27 cellular contexts compared by ENCODE assay signal in genomic region chrX:45872480-45872879, GRCh38.
"Had no signal": no experiment of that assay in that cellular context is flagged by ENCODE, and none has a peak within 500 bp of the region (broad histone marks: within the 10 kb centered on the region; RNA-seq: fewer than 3 reads in every experiment).

No MANE protein-coding gene starts in this region.

- H3K9me3 Mint-ChIP-seq: stimulated activated memory B cell treated with anti-CD40 and anti-IgM and Interleukin-4, amounts not matched to agents 10 μg/mL and 1 μg/mL and 100 μg/mL, for 72 hours; T-helper 2 cell treated with Interferon-gamma antibody and Interleukin-4, amounts not matched to agents 5 μg/mL and 100 μg/mL, for 36 hours had no signal

- H3K27me3 ChIP-seq: left lung, neutrophil, right lobe of liver, suprapubic skin, tibial artery, upper lobe of right lung had no signal

- H3K36me3 ChIP-seq: esophagus squamous epithelium, left lung, lower lobe of right lung, neutrophil, right lobe of liver, suprapubic skin, tibial artery, upper lobe of right lung had no signal

- H3K27ac Mint-ChIP-seq: nephron progenitor cell; progenitor cell of endocrine pancreas; stimulated activated memory B cell treated with anti-CD40 and anti-IgM and Interleukin-4, amounts not matched to agents 10 μg/mL and 1 μg/mL and 100 μg/mL, for 72 hours; T-helper 2 cell treated with Interferon-gamma antibody and Interleukin-4, amounts not matched to agents 5 μg/mL and 100 μg/mL, for 36 hours had no signal

- H3K9me3 ChIP-seq: esophagus squamous epithelium, left lung, lower lobe of right lung, neutrophil, right lobe of liver, suprapubic skin, tibial artery, upper lobe of right lung had no signal

- H3K4me3 ChIP-seq: esophagus squamous epithelium, left lung, lower lobe of right lung, right lobe of liver, suprapubic skin, tibial artery, upper lobe of right lung had no signal

- H3K4me3 Mint-ChIP-seq: nephron progenitor cell; stimulated activated memory B cell treated with anti-CD40 and anti-IgM and Interleukin-4, amounts not matched to agents 10 μg/mL and 1 μg/mL and 100 μg/mL, for 72 hours; T-helper 2 cell treated with Interferon-gamma antibody and Interleukin-4, amounts not matched to agents 5 μg/mL and 100 μg/mL, for 36 hours had no signal

- H3K27me3 Mint-ChIP-seq: progenitor cell of endocrine pancreas; stimulated activated memory B cell treated with anti-CD40 and anti-IgM and Interleukin-4, amounts not matched to agents 10 μg/mL and 1 μg/mL and 100 μg/mL, for 72 hours had no signal

- H3K36me3 Mint-ChIP-seq: stimulated activated memory B cell treated with anti-CD40 and anti-IgM and Interleukin-4, amounts not matched to agents 10 μg/mL and 1 μg/mL and 100 μg/mL, for 72 hours had no signal

- FAIRE-seq: bronchial epithelial cell, colon, endometrium, islet of Langerhans had no signal

- H3K27ac ChIP-seq: epithelial cell of prostate, esophagus squamous epithelium, left lung, lower lobe of right lung, neutrophil, right lobe of liver, suprapubic skin, tibial artery, upper lobe of right lung had no signal

- ATAC-seq: left lung; lower lobe of right lung; right lobe of liver; stimulated activated memory B cell treated with anti-CD40 and anti-IgM and Interleukin-4, amounts not matched to agents 10 μg/mL and 1 μg/mL and 100 μg/mL, for 72 hours; upper lobe of right lung had no signal

- H3K4me1 Mint-ChIP-seq: nephron progenitor cell; stimulated activated memory B cell treated with anti-CD40 and anti-IgM and Interleukin-4, amounts not matched to agents 10 μg/mL and 1 μg/mL and 100 μg/mL, for 72 hours had no signal

- DNase-seq: activated CD4-positive, alpha-beta T cell treated with anti-CD3 and anti-CD28 coated beads for 4 hours; activated CD4-positive, alpha-beta T cell treated with anti-CD3 and anti-CD28 coated beads, Interleukin-2, amount 50 U/mL, for 4 hours; activated CD4-positive, CD25-positive, alpha-beta regulatory T cell; activated effector memory CD4-positive, alpha-beta T cell treated with Interleukin-2 at 50 U/mL for 16 hours; activated naive CD4-positive, alpha-beta T cell treated with anti-CD3 and anti-CD28 coated beads, Interleukin-2, amount 50 U/mL, for 16 hours; dermis blood vessel endothelial cell; effector CD4-positive, alpha-beta T cell; esophagus squamous epithelium; foreskin melanocyte; left lung; lower lobe of right lung; mesenchymal stem cell; nephron progenitor cell; right lobe of liver; stimulated activated CD4-positive, alpha-beta T cell treated with anti-CD3 and anti-CD28 coated beads, Interleukin-4, amount 100 ng/mL, for 24 hours; tibial artery; upper lobe of right lung had no signal

- H3K4me1 ChIP-seq: esophagus squamous epithelium, left lung, lower lobe of right lung, right lobe of liver, suprapubic skin, tibial artery, upper lobe of right lung had no signal
